ENCODE assay signal across 2 cellular contexts in the genomic region with DNA sequence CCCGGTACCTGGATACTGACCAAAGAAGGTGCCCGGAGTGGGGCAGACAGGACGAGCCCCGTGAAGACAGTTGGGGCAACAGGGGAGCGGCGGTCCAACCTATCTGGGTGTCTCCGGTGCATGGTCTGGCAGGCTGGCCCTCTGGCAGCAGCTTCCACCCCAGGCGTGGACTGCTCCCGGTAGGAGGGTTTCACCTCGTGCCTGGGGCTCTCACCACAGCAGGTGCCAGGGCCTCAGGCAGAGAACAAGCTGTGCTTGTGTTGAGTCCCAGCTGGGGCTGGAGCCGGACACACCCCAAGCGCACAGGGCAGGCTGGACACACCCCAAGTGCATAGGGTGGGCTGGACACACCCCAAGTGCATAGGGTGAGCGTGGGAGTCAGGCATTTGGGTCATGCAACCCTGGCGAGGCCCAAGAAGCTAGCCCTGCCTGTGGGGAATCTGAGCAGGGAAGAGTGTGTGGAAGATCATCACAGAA.
TF ChIP-seq lines count a peak whose summit lies in the region.

No MANE protein-coding gene starts in this region.

TF ChIP-seq in IMR-90, 13 proteins besides CTCF, POLR2A, EP300 and RAD21:
- TF ChIP-seq MXI1 (IDR thresholded peaks at IDR 0.05; ENCODE audit: borderline replicate concordance, low read depth, low read length) (no peak), NFE2L2 (IDR thresholded peaks at IDR 0.05; ENCODE audit: low read depth, low read length) (no peak), MAZ (IDR thresholded peaks at IDR 0.05; ENCODE audit: borderline replicate concordance, low read depth, low read length) (no peak), CHD1 (IDR thresholded peaks at IDR 0.05; ENCODE audit: low read depth, low read length) (no peak), RCOR1 (IDR thresholded peaks at IDR 0.05; ENCODE audit: insufficient replicate concordance, low read length) (no peak), SMC3 (IDR thresholded peaks at IDR 0.05; ENCODE audit: low read depth, low read length) (no peak)
- TF ChIP-seq, protein P1, sequence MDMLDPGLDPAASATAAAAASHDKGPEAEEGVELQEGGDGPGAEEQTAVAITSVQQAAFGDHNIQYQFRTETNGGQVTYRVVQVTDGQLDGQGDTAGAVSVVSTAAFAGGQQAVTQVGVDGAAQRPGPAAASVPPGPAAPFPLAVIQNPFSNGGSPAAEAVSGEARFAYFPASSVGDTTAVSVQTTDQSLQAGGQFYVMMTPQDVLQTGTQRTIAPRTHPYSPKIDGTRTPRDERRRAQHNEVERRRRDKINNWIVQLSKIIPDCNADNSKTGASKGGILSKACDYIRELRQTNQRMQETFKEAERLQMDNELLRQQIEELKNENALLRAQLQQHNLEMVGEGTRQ (IDR thresholded peaks at IDR 0.05; ENCODE audit: low read depth, low read length), result no peak
- TF ChIP-seq, protein P2, sequence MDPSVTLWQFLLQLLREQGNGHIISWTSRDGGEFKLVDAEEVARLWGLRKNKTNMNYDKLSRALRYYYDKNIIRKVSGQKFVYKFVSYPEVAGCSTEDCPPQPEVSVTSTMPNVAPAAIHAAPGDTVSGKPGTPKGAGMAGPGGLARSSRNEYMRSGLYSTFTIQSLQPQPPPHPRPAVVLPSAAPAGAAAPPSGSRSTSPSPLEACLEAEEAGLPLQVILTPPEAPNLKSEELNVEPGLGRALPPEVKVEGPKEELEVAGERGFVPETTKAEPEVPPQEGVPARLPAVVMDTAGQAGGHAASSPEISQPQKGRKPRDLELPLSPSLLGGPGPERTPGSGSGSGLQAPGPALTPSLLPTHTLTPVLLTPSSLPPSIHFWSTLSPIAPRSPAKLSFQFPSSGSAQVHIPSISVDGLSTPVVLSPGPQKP (IDR thresholded peaks at IDR 0.05; ENCODE audit: borderline replicate concordance, low read depth, low read length), result no peak

TF ChIP-seq in SK-N-SH treated with all-trans-retinoic acid at 6 μM for 48 hours, 23 proteins besides CTCF, POLR2A, EP300 and RAD21:
- TF ChIP-seq TCF4 (CRISPR knock-in tag; IDR thresholded peaks at IDR 0.05; ENCODE audit: borderline replicate concordance) (no peak), PPARA (CRISPR knock-in tag; IDR thresholded peaks at IDR 0.05; ENCODE audit: borderline replicate concordance) (no peak), ZFP30 (CRISPR knock-in tag; IDR thresholded peaks at IDR 0.05) (no peak), RARB (CRISPR knock-in tag; IDR thresholded peaks at IDR 0.05) (no peak), CSDC2 (CRISPR knock-in tag; IDR thresholded peaks at IDR 0.05) (no peak), OSR1 (CRISPR knock-in tag; IDR thresholded peaks at IDR 0.05) (no peak), SNAI2 (CRISPR knock-in tag; IDR thresholded peaks at IDR 0.05) (no peak), ISL1 (CRISPR knock-in tag; IDR thresholded peaks at IDR 0.05) (no peak), ZNF8 (CRISPR knock-in tag; IDR thresholded peaks at IDR 0.05) (no peak), ZNF70 (CRISPR knock-in tag; IDR thresholded peaks at IDR 0.05) (no peak), GLIS3 (CRISPR knock-in tag; IDR thresholded peaks at IDR 0.05) (no peak), ARNTL (CRISPR knock-in tag; IDR thresholded peaks at IDR 0.05; ENCODE audit: borderline replicate concordance, low read depth) (no peak), TOX (CRISPR knock-in tag; IDR thresholded peaks at IDR 0.05; ENCODE audit: borderline replicate concordance) (no peak), BACH2 (CRISPR knock-in tag; IDR thresholded peaks at IDR 0.05; ENCODE audit: borderline replicate concordance) (no peak)
- TF ChIP-seq, protein P3, sequence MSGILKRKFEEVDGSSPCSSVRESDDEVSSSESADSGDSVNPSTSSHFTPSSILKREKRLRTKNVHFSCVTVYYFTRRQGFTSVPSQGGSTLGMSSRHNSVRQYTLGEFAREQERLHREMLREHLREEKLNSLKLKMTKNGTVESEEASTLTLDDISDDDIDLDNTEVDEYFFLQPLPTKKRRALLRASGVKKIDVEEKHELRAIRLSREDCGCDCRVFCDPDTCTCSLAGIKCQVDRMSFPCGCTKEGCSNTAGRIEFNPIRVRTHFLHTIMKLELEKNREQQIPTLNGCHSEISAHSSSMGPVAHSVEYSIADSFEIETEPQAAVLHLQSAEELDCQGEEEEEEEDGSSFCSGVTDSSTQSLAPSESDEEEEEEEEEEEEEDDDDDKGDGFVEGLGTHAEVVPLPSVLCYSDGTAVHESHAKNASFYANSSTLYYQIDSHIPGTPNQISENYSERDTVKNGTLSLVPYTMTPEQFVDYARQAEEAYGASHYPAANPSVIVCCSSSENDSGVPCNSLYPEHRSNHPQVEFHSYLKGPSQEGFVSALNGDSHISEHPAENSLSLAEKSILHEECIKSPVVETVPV (CRISPR knock-in tag; IDR thresholded peaks at IDR 0.05), result no peak
- TF ChIP-seq, protein P4, sequence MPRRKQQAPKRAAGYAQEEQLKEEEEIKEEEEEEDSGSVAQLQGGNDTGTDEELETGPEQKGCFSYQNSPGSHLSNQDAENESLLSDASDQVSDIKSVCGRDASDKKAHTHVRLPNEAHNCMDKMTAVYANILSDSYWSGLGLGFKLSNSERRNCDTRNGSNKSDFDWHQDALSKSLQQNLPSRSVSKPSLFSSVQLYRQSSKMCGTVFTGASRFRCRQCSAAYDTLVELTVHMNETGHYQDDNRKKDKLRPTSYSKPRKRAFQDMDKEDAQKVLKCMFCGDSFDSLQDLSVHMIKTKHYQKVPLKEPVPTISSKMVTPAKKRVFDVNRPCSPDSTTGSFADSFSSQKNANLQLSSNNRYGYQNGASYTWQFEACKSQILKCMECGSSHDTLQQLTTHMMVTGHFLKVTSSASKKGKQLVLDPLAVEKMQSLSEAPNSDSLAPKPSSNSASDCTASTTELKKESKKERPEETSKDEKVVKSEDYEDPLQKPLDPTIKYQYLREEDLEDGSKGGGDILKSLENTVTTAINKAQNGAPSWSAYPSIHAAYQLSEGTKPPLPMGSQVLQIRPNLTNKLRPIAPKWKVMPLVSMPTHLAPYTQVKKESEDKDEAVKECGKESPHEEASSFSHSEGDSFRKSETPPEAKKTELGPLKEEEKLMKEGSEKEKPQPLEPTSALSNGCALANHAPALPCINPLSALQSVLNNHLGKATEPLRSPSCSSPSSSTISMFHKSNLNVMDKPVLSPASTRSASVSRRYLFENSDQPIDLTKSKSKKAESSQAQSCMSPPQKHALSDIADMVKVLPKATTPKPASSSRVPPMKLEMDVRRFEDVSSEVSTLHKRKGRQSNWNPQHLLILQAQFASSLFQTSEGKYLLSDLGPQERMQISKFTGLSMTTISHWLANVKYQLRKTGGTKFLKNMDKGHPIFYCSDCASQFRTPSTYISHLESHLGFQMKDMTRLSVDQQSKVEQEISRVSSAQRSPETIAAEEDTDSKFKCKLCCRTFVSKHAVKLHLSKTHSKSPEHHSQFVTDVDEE (CRISPR knock-in tag; IDR thresholded peaks at IDR 0.05), result no peak
